ENCODE assay signal across 1 cellular context in the genomic region with DNA sequence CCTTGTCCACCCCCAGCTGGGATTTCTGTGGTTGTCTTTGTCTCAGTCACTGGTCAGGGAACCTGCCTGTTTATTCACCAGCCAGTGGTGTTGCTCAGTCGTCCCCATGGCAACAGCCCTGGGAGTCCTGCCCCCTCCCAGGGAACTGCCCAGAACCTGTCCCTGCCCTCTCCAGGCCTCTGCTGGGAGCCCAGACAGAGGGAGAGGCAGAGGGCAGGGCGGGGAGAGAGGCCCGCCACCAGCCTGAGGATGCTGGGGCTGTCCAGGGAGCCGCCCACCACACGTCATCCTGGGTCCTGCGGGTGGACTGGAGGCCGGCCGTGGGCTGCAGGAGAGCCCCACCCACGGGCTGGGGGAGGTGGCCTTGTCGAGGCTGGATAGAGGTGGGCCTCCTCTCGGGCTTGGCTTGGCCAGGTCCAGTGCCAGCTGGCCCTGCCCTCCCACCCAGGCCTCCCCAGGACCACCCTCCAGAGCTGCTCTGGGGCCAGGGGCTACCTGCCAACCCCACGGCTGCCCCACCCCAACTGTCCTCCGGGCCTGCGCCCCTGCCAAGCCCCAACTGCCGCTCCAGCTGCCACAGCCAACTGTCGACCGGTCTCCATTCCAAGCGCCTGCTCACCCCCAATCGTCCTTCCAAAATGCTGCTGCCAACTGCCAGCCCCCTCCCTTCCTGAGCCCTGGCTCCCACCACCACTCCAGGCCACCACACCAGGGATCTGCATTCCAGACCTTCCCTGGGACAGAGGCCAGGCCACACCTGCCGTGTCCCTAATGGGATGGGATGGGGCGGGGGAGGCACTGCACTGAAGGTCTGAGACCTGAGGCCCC.
A peak's percentile ranks its signal among the peaks of the same experiment; 100 is the strongest.
TF ChIP-seq lines count a peak whose summit lies in the region.

No MANE protein-coding gene starts in this region.

TF ChIP-seq in HEK293, 187 proteins besides CTCF, POLR2A, EP300 and RAD21 (continued from another document):
- TF ChIP-seq, protein P1, sequence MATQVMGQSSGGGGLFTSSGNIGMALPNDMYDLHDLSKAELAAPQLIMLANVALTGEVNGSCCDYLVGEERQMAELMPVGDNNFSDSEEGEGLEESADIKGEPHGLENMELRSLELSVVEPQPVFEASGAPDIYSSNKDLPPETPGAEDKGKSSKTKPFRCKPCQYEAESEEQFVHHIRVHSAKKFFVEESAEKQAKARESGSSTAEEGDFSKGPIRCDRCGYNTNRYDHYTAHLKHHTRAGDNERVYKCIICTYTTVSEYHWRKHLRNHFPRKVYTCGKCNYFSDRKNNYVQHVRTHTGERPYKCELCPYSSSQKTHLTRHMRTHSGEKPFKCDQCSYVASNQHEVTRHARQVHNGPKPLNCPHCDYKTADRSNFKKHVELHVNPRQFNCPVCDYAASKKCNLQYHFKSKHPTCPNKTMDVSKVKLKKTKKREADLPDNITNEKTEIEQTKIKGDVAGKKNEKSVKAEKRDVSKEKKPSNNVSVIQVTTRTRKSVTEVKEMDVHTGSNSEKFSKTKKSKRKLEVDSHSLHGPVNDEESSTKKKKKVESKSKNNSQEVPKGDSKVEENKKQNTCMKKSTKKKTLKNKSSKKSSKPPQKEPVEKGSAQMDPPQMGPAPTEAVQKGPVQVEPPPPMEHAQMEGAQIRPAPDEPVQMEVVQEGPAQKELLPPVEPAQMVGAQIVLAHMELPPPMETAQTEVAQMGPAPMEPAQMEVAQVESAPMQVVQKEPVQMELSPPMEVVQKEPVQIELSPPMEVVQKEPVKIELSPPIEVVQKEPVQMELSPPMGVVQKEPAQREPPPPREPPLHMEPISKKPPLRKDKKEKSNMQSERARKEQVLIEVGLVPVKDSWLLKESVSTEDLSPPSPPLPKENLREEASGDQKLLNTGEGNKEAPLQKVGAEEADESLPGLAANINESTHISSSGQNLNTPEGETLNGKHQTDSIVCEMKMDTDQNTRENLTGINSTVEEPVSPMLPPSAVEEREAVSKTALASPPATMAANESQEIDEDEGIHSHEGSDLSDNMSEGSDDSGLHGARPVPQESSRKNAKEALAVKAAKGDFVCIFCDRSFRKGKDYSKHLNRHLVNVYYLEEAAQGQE (tag by site-specific recombination; IDR thresholded peaks at IDR 0.05): no peak
- TF ChIP-seq SP2 (tag by site-specific recombination; IDR thresholded peaks at IDR 0.05) (peak; percentile 76), YY2 (tag by site-specific recombination; IDR thresholded peaks at IDR 0.05) (no peak), ZNF76 (tag by site-specific recombination; IDR thresholded peaks at IDR 0.05; ENCODE audit: borderline replicate concordance, low read depth) (0 out of 2 replicates have a peak, but pooled peaks have one; percentile 27), GLIS1 (tag by site-specific recombination; IDR thresholded peaks at IDR 0.05) (peak; percentile 97), ZIC2 (tag by site-specific recombination; IDR thresholded peaks at IDR 0.05) (peak; percentile 74), GLIS2 (tag by site-specific recombination; IDR thresholded peaks at IDR 0.05) (peak; percentile 76), ZNF580 (tag by site-specific recombination; IDR thresholded peaks at IDR 0.05) (no peak), ZNF707 (tag by site-specific recombination; IDR thresholded peaks at IDR 0.05) (no peak), EGR2 (tag by site-specific recombination; IDR thresholded peaks at IDR 0.05; ENCODE audit: low read depth) (peak; percentile 85), ZNF302 (tag by site-specific recombination; IDR thresholded peaks at IDR 0.05; ENCODE audit: low read depth) (no peak)
- TF ChIP-seq, protein P2, sequence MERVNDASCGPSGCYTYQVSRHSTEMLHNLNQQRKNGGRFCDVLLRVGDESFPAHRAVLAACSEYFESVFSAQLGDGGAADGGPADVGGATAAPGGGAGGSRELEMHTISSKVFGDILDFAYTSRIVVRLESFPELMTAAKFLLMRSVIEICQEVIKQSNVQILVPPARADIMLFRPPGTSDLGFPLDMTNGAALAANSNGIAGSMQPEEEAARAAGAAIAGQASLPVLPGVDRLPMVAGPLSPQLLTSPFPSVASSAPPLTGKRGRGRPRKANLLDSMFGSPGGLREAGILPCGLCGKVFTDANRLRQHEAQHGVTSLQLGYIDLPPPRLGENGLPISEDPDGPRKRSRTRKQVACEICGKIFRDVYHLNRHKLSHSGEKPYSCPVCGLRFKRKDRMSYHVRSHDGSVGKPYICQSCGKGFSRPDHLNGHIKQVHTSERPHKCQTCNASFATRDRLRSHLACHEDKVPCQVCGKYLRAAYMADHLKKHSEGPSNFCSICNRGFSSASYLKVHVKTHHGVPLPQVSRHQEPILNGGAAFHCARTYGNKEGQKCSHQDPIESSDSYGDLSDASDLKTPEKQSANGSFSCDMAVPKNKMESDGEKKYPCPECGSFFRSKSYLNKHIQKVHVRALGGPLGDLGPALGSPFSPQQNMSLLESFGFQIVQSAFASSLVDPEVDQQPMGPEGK (tag by site-specific recombination; IDR thresholded peaks at IDR 0.05): 0 out of 2 replicates have a peak, but pooled peaks have one; percentile 52
- TF ChIP-seq, protein P3, sequence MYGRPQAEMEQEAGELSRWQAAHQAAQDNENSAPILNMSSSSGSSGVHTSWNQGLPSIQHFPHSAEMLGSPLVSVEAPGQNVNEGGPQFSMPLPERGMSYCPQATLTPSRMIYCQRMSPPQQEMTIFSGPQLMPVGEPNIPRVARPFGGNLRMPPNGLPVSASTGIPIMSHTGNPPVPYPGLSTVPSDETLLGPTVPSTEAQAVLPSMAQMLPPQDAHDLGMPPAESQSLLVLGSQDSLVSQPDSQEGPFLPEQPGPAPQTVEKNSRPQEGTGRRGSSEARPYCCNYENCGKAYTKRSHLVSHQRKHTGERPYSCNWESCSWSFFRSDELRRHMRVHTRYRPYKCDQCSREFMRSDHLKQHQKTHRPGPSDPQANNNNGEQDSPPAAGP (tag by site-specific recombination; IDR thresholded peaks at IDR 0.05): 0 out of 2 replicates have a peak, but pooled peaks have one; percentile 27
TF ChIP-seq in HEK293: peak in this region for 13.
